In the genomic region with DNA sequence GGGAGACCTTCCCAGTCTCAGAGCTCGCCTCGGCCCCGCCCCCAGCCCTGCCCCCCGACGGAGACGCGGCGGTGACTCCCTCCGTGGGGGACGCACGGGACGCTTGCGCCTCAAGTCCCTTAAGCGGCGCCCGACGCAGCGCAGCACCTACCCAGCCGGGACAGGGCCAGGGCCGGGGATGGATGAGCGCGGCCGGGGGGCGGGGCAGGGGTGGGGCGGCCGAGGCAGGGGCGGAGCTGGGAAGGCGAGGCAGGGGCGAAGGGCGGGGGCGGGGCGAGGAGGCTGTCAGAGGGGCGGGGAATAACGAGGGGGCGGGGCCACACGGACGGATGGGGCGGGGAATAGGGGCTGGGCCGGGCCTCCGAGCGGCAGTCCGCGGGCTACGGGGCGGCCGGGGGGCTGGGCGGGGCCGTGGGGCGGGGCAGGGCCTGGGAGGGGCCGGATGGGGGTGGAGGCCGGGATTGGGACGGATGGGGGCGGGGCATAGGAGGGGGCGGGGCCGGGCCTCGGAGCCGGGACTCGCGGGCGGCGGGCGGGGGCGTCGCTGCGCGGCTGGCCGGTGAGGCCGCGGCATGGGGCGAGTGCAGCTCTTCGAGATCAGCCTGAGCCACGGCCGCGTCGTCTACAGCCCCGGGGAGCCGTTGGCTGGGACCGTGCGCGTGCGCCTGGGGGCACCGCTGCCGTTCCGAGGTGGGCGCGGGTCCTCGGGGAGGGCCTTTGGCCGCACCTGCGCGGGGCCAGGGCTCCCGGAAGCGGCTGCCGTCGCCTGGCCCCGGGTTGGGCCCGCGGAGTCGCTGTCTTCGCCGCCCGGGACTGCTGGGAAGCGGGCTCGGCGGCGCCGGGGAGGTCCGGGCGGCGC, we compare ENCODE assay signal across 1 cellular context.
A peak's percentile ranks its signal among the peaks of the same experiment; 100 is the strongest.
TF ChIP-seq lines count a peak whose summit lies in the region.

A gene with protein sequence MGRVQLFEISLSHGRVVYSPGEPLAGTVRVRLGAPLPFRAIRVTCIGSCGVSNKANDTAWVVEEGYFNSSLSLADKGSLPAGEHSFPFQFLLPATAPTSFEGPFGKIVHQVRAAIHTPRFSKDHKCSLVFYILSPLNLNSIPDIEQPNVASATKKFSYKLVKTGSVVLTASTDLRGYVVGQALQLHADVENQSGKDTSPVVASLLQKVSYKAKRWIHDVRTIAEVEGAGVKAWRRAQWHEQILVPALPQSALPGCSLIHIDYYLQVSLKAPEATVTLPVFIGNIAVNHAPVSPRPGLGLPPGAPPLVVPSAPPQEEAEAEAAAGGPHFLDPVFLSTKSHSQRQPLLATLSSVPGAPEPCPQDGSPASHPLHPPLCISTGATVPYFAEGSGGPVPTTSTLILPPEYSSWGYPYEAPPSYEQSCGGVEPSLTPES (plus strand): TSS at position 541 of the 859 bp plus-strand sequence. CDS start 32 bp downstream, at position 573.

TF ChIP-seq in HepG2, 621 proteins besides CTCF, POLR2A, EP300 and RAD21 (continued from another document and continues in another):
- no peak for TF ChIP-seq NONO (IDR thresholded peaks at IDR 0.05)
- no peak for TF ChIP-seq NONO (CRISPR knock-in tag; conservative IDR thresholded peaks at IDR 0.05)
- no peak for TF ChIP-seq NFE2 (CRISPR knock-in tag; IDR thresholded peaks at IDR 0.05)
- TF ChIP-seq, protein P1, sequence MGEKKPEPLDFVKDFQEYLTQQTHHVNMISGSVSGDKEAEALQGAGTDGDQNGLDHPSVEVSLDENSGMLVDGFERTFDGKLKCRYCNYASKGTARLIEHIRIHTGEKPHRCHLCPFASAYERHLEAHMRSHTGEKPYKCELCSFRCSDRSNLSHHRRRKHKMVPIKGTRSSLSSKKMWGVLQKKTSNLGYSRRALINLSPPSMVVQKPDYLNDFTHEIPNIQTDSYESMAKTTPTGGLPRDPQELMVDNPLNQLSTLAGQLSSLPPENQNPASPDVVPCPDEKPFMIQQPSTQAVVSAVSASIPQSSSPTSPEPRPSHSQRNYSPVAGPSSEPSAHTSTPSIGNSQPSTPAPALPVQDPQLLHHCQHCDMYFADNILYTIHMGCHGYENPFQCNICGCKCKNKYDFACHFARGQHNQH (CRISPR knock-in tag; IDR thresholded peaks at IDR 0.05): no peak
- TF ChIP-seq RFXANK (CRISPR knock-in tag; IDR thresholded peaks at IDR 0.05): no peak
- peak; percentile 37 for TF ChIP-seq HOXA3 (CRISPR knock-in tag; IDR thresholded peaks at IDR 0.05)
- no peak for TF ChIP-seq ZFP36L1 (CRISPR knock-in tag; IDR thresholded peaks at IDR 0.05)
- TF ChIP-seq, protein P2, sequence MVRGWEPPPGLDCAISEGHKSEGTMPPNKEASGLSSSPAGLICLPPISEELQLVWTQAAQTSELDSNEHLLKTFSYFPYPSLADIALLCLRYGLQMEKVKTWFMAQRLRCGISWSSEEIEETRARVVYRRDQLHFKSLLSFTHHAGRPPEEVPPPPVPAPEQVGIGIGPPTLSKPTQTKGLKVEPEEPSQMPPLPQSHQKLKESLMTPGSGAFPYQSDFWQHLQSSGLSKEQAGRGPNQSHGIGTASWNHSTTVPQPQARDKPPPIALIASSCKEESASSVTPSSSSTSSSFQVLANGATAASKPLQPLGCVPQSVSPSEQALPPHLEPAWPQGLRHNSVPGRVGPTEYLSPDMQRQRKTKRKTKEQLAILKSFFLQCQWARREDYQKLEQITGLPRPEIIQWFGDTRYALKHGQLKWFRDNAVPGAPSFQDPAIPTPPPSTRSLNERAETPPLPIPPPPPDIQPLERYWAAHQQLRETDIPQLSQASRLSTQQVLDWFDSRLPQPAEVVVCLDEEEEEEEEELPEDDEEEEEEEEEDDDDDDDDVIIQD (CRISPR knock-in tag; IDR thresholded peaks at IDR 0.05; ENCODE audit: low read depth): no peak
- no peak for TF ChIP-seq NFYC (CRISPR knock-in tag; IDR thresholded peaks at IDR 0.05)
- no peak for TF ChIP-seq ZKSCAN1 (IDR thresholded peaks at IDR 0.05; ENCODE audit: low read length)
- TF ChIP-seq, protein P3, sequence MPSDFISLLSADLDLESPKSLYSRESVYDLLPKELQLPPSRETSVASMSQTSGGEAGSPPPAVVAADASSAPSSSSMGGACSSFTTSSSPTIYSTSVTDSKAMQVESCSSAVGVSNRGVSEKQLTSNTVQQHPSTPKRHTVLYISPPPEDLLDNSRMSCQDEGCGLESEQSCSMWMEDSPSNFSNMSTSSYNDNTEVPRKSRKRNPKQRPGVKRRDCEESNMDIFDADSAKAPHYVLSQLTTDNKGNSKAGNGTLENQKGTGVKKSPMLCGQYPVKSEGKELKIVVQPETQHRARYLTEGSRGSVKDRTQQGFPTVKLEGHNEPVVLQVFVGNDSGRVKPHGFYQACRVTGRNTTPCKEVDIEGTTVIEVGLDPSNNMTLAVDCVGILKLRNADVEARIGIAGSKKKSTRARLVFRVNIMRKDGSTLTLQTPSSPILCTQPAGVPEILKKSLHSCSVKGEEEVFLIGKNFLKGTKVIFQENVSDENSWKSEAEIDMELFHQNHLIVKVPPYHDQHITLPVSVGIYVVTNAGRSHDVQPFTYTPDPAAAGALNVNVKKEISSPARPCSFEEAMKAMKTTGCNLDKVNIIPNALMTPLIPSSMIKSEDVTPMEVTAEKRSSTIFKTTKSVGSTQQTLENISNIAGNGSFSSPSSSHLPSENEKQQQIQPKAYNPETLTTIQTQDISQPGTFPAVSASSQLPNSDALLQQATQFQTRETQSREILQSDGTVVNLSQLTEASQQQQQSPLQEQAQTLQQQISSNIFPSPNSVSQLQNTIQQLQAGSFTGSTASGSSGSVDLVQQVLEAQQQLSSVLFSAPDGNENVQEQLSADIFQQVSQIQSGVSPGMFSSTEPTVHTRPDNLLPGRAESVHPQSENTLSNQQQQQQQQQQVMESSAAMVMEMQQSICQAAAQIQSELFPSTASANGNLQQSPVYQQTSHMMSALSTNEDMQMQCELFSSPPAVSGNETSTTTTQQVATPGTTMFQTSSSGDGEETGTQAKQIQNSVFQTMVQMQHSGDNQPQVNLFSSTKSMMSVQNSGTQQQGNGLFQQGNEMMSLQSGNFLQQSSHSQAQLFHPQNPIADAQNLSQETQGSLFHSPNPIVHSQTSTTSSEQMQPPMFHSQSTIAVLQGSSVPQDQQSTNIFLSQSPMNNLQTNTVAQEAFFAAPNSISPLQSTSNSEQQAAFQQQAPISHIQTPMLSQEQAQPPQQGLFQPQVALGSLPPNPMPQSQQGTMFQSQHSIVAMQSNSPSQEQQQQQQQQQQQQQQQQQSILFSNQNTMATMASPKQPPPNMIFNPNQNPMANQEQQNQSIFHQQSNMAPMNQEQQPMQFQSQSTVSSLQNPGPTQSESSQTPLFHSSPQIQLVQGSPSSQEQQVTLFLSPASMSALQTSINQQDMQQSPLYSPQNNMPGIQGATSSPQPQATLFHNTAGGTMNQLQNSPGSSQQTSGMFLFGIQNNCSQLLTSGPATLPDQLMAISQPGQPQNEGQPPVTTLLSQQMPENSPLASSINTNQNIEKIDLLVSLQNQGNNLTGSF (CRISPR knock-in tag; IDR thresholded peaks at IDR 0.05): 0 out of 2 replicates have a peak, but pooled peaks have one; percentile 73
- TF ChIP-seq, protein P4, sequence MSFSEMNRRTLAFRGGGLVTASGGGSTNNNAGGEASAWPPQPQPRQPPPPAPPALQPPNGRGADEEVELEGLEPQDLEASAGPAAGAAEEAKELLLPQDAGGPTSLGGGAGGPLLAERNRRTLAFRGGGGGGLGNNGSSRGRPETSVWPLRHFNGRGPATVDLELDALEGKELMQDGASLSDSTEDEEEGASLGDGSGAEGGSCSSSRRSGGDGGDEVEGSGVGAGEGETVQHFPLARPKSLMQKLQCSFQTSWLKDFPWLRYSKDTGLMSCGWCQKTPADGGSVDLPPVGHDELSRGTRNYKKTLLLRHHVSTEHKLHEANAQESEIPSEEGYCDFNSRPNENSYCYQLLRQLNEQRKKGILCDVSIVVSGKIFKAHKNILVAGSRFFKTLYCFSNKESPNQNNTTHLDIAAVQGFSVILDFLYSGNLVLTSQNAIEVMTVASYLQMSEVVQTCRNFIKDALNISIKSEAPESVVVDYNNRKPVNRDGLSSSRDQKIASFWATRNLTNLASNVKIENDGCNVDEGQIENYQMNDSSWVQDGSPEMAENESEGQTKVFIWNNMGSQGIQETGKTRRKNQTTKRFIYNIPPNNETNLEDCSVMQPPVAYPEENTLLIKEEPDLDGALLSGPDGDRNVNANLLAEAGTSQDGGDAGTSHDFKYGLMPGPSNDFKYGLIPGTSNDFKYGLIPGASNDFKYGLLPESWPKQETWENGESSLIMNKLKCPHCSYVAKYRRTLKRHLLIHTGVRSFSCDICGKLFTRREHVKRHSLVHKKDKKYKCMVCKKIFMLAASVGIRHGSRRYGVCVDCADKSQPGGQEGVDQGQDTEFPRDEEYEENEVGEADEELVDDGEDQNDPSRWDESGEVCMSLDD (CRISPR knock-in tag; IDR thresholded peaks at IDR 0.05; ENCODE audit: borderline replicate concordance): 0 out of 2 replicates have a peak, but pooled peaks have one; percentile 21
- TF ChIP-seq ZNF83 (CRISPR knock-in tag; IDR thresholded peaks at IDR 0.05; ENCODE audit: borderline replicate concordance): no peak
- TF ChIP-seq, protein P5, sequence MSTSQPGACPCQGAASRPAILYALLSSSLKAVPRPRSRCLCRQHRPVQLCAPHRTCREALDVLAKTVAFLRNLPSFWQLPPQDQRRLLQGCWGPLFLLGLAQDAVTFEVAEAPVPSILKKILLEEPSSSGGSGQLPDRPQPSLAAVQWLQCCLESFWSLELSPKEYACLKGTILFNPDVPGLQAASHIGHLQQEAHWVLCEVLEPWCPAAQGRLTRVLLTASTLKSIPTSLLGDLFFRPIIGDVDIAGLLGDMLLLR (CRISPR knock-in tag; IDR thresholded peaks at IDR 0.05): peak; percentile 70
- TF ChIP-seq HIVEP1 (CRISPR knock-in tag; IDR thresholded peaks at IDR 0.05): no peak
- TF ChIP-seq ZNF431 (CRISPR knock-in tag; IDR thresholded peaks at IDR 0.05; ENCODE audit: borderline replicate concordance, low read depth): 0 out of 2 replicates have a peak, but pooled peaks have one; percentile 50
- no peak for TF ChIP-seq SP1 (IDR thresholded peaks at IDR 0.05)
- TF ChIP-seq SP1 (CRISPR knock-in tag; IDR thresholded peaks at IDR 0.05): peak; percentile 36; the same call in 1 of the 2 replicates
- TF ChIP-seq BCL6 (CRISPR knock-in tag; IDR thresholded peaks at IDR 0.05): no peak
- no peak for TF ChIP-seq ZNF510 (CRISPR knock-in tag; IDR thresholded peaks at IDR 0.05; ENCODE audit: low read depth)
- 0 out of 2 replicates have a peak, but pooled peaks have one; percentile 65 for TF ChIP-seq ZNF235 (CRISPR knock-in tag; IDR thresholded peaks at IDR 0.05; ENCODE audit: borderline replicate concordance)
- no peak; the same call in 1 of the 2 replicates for TF ChIP-seq ZNF724P (CRISPR knock-in tag; IDR thresholded peaks at IDR 0.05; ENCODE audit: borderline replicate concordance)
- TF ChIP-seq NR1H2 (CRISPR knock-in tag; IDR thresholded peaks at IDR 0.05; ENCODE audit: borderline replicate concordance, low read depth): no peak
- TF ChIP-seq, protein P6, sequence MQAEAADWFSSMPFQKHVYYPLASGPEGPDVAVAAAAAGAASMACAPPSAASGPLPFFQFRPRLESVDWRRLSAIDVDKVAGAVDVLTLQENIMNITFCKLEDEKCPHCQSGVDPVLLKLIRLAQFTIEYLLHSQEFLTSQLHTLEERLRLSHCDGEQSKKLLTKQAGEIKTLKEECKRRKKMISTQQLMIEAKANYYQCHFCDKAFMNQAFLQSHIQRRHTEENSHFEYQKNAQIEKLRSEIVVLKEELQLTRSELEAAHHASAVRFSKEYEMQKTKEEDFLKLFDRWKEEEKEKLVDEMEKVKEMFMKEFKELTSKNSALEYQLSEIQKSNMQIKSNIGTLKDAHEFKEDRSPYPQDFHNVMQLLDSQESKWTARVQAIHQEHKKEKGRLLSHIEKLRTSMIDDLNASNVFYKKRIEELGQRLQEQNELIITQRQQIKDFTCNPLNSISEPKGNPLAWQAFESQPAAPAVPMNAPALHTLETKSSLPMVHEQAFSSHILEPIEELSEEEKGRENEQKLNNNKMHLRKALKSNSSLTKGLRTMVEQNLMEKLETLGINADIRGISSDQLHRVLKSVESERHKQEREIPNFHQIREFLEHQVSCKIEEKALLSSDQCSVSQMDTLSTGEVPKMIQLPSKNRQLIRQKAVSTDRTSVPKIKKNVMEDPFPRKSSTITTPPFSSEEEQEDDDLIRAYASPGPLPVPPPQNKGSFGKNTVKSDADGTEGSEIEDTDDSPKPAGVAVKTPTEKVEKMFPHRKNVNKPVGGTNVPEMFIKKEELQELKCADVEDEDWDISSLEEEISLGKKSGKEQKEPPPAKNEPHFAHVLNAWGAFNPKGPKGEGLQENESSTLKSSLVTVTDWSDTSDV (CRISPR knock-in tag; IDR thresholded peaks at IDR 0.05): 0 out of 2 replicates have a peak, but pooled peaks have one; percentile 36
- TF ChIP-seq ZNF878 (CRISPR knock-in tag; IDR thresholded peaks at IDR 0.05): no peak
- TF ChIP-seq BRD4 (CRISPR knock-in tag; IDR thresholded peaks at IDR 0.05): 0 out of 2 replicates have a peak, but pooled peaks have one; percentile 42
- TF ChIP-seq, protein P7, sequence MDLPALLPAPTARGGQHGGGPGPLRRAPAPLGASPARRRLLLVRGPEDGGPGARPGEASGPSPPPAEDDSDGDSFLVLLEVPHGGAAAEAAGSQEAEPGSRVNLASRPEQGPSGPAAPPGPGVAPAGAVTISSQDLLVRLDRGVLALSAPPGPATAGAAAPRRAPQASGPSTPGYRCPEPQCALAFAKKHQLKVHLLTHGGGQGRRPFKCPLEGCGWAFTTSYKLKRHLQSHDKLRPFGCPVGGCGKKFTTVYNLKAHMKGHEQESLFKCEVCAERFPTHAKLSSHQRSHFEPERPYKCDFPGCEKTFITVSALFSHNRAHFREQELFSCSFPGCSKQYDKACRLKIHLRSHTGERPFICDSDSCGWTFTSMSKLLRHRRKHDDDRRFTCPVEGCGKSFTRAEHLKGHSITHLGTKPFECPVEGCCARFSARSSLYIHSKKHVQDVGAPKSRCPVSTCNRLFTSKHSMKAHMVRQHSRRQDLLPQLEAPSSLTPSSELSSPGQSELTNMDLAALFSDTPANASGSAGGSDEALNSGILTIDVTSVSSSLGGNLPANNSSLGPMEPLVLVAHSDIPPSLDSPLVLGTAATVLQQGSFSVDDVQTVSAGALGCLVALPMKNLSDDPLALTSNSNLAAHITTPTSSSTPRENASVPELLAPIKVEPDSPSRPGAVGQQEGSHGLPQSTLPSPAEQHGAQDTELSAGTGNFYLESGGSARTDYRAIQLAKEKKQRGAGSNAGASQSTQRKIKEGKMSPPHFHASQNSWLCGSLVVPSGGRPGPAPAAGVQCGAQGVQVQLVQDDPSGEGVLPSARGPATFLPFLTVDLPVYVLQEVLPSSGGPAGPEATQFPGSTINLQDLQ (CRISPR knock-in tag; IDR thresholded peaks at IDR 0.05): peak; percentile 30; the same call in 1 of the 2 replicates
- TF ChIP-seq HNRNPK (IDR thresholded peaks at IDR 0.05; ENCODE audit: low read depth, low read length, poor library complexity, severe bottlenecking): peak; percentile 64
- TF ChIP-seq PAX8 (CRISPR knock-in tag; IDR thresholded peaks at IDR 0.05; ENCODE audit: borderline replicate concordance): 0 out of 2 replicates have a peak, but pooled peaks have one; percentile 51
- TF ChIP-seq ZNF263 (CRISPR knock-in tag; IDR thresholded peaks at IDR 0.05): no peak
